17 cellular contexts compared by ENCODE assay signal in the genomic region with DNA sequence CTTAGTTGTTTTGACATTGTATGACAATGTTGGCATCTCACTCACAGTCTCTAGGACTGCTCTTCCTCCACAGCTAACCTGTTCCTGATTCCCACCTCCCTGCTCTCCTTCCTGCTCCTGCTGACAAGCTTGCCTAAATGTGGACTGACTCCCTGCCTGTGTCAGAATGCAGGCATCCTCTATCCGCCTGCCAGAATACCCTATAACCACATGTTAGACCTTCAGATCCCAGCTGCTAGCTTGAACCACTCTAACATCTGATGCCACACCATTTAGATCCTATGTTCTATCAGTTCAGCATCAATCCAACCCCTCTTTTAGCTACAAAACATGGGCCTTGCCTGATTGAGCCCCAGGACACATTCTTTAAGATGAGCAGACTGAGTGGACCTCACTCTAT. TPM values are rescaled to one million over a fixed set of nuclear protein-coding genes. Genes with fewer than 3 reads are reported as not detected.
DNase-seq lines count a peak whose midpoint lies in the region; ATAC-seq and TF ChIP-seq lines count a peak whose summit lies in the region.
"Had no signal": no experiment of that assay in that cellular context is flagged by ENCODE, and none has a peak within 500 bp of the region (broad histone marks: within the 10 kb centered on the region; RNA-seq: fewer than 3 reads in every experiment).

No MANE protein-coding gene starts in this region.

- POLR2A ChIA-PET in WTC11 (lab: Charles Lee), result no interaction called here
- POLR2A ChIA-PET in PC-9 (lab: Charles Lee; ENCODE audit: unreplicated experiment), result no interaction called here

- H3K27ac ChIP-seq in transverse colon (peak overlapping the region; percentile 35 to 77 (median 55)), PC-9 (no peak overlapping the region)

- DNase-seq in WTC11 (ENCODE audit: low spot score) (no peak), fibroblast of peridontal ligament (ENCODE audit: extremely low read depth) (peak; percentile 40), mesothelial cell of epicardium (ENCODE audit: low spot score in 2 of 2, unreplicated experiment in 2 of 2) (no peak), transverse colon (no peak), PC-9 (no peak)
- DNase-seq: activated CD8-positive, alpha-beta T cell treated with anti-CD3 and anti-CD28 coated beads for 36 hours; amygdala; BE2C; DMS 273 treated with DMSO at 0.1 percent for 48 hours; effector memory CD4-positive, alpha-beta T cell; mammary epithelial cell; MG63; occipital lobe had no signal

- H3K36me3 ChIP-seq in transverse colon, result no peaks in the 10 kb centered on the region
- H3K36me3 ChIP-seq in PC-9 (ENCODE audit: low read depth), result no peaks in the 10 kb centered on the region
- H3K36me3 ChIP-seq: BE2C, MG63 had no signal

- CTCF ChIA-PET in WTC11 (lab: Charles Lee) (interaction anchor here (1.0 to 1.4 kb wide), 2 partner anchors 14 to 125 kb away, joined by 3 read pairs; no protein-coding TSS in a partner anchor), PC-9 (lab: Charles Lee) (no interaction called here)

- no TSS peak for BruUV-seq in PC-9 (replicated peaks; lab: Mats Ljungman, UMichigan)

- TF ChIP-seq POLR2A in transverse colon (IDR thresholded peaks at IDR 0.05), result no peak

- no peak for TF ChIP-seq EP300 in transverse colon (IDR thresholded peaks at IDR 0.05; ENCODE audit: low read depth)

- H3F3A ChIP-seq in PC-9 (ENCODE audit: insufficient read depth, low read depth), result no peaks in the 10 kb centered on the region

- H3K4me3 ChIP-seq in transverse colon, result no peak overlapping the region
- no peak overlapping the region for H3K4me3 ChIP-seq in PC-9
- H3K4me3 ChIP-seq: MG63 had no signal

- no peaks in the 10 kb centered on the region for H3K9me3 ChIP-seq in transverse colon
- no peaks in the 10 kb centered on the region for H3K9me3 ChIP-seq in PC-9 (ENCODE audit: insufficient read depth, low read depth)
- H3K9me3 ChIP-seq: BE2C, MG63 had no signal

- H3K9me3 Mint-ChIP-seq in WTC11 (no peaks in the 10 kb centered on the region), mesothelial cell of epicardium (no peaks in the 10 kb centered on the region)
- H3K9me3 Mint-ChIP-seq: activated CD8-positive, alpha-beta T cell treated with anti-CD3 and anti-CD28 coated beads for 36 hours had no signal

- intact Hi-C loops in transverse colon (cut with DNase I; ENCODE audit: low total_unique reads), result no loop called here
- intact Hi-C loops in PC-9 (cut with micrococcal nuclease; ENCODE audit: unreplicated experiment), result no loop called here

- WGBS in transverse colon (ENCODE audit: low coverage in 1 of 2), 2 donors, result 38 to 62% methylated on average over 1 of the region's 1 CpG

- no peaks in the 10 kb centered on the region for H3K27me3 ChIP-seq in transverse colon
- no peaks in the 10 kb centered on the region for H3K27me3 ChIP-seq in PC-9 (ENCODE audit: insufficient read depth, low read depth)
- H3K27me3 ChIP-seq: MG63 had no signal

- no peaks in the 10 kb centered on the region for H4K20me1 ChIP-seq in PC-9 (ENCODE audit: insufficient read depth)

- H3K27me3 Mint-ChIP-seq in WTC11 (ENCODE audit: low read depth), result no peaks in the 10 kb centered on the region
- no peaks in the 10 kb centered on the region for H3K27me3 Mint-ChIP-seq in mesothelial cell of epicardium (ENCODE audit: low read depth)

- H3K4me1 ChIP-seq in transverse colon, result peaks cover 0 to 6% (median 0%) of the 10 kb centered on the region in 4 donors
- H3K4me1 ChIP-seq in PC-9 (replicated peaks; ENCODE audit: insufficient read depth), result no peaks in the 10 kb centered on the region
- H3K4me1 ChIP-seq: BE2C had no signal

- no peak overlapping the region for H3K4me3 Mint-ChIP-seq in WTC11
- no peak overlapping the region for H3K4me3 Mint-ChIP-seq in mesothelial cell of epicardium
- H3K4me3 Mint-ChIP-seq: activated CD8-positive, alpha-beta T cell treated with anti-CD3 and anti-CD28 coated beads for 36 hours had no signal

- H3K4me1 Mint-ChIP-seq in WTC11 (peaks cover 28% of the 10 kb centered on the region), mesothelial cell of epicardium (peaks cover 23% of the 10 kb centered on the region)

- H3K4me2 ChIP-seq in PC-9, result no peak overlapping the region

- peak; percentile 87 for ATAC-seq in WTC11
- no peak for ATAC-seq in HG03342 (IDR thresholded peaks at IDR 0.05; ENCODE audit: unreplicated experiment)
- no peak for ATAC-seq in GM21360 (IDR thresholded peaks at IDR 0.05; ENCODE audit: unreplicated experiment)
- ATAC-seq in HG03378 (IDR thresholded peaks at IDR 0.05; ENCODE audit: unreplicated experiment), result no peak
- ATAC-seq: activated CD8-positive, alpha-beta T cell treated with anti-CD3 and anti-CD28 coated beads for 36 hours had no signal

- TF ChIP-seq CTCF in WTC11 (IDR thresholded peaks at IDR 0.05) (no peak), mesothelial cell of epicardium (IDR thresholded peaks at IDR 0.05; ENCODE audit: unreplicated experiment) (no peak), transverse colon (IDR thresholded peaks at IDR 0.05) (no peak), PC-9 (conservative IDR thresholded peaks at IDR 0.05) (no peak)

- H2AFZ ChIP-seq in PC-9, result no peak overlapping the region

- peak overlapping the region; percentile 43; the same call in 1 of the 2 replicates for H3K27ac Mint-ChIP-seq in WTC11
- H3K27ac Mint-ChIP-seq in mesothelial cell of epicardium, result peak overlapping the region; percentile 39
- H3K27ac Mint-ChIP-seq: activated CD8-positive, alpha-beta T cell treated with anti-CD3 and anti-CD28 coated beads for 36 hours had no signal

- in situ Hi-C loops in transverse colon (cut with MboI; ENCODE audit: low pct_ligation_motif_present in 1 of 4, low pct_unique_long_range_greater_than_20kb in 1 of 4, low sequenced_read_pairs in 3 of 4), result no loop called here

- H3K9me2 ChIP-seq in PC-9 (ENCODE audit: insufficient read depth), result no peaks in the 10 kb centered on the region

- H3K79me2 ChIP-seq in PC-9 (ENCODE audit: low read depth), result no peaks in the 10 kb centered on the region

- H3K36me3 Mint-ChIP-seq in WTC11 (no peaks in the 10 kb centered on the region), mesothelial cell of epicardium (no peaks in the 10 kb centered on the region)

TF ChIP-seq in WTC11, 78 proteins besides CTCF, POLR2A, EP300 and RAD21:
- TF ChIP-seq NFATC4 (CRISPR knock-in tag; IDR thresholded peaks at IDR 0.05) (no peak), ESRRA (CRISPR knock-in tag; IDR thresholded peaks at IDR 0.05; ENCODE audit: borderline replicate concordance) (no peak), KAT7 (CRISPR knock-in tag; IDR thresholded peaks at IDR 0.05; ENCODE audit: borderline replicate concordance) (no peak), GRHL2 (CRISPR knock-in tag; IDR thresholded peaks at IDR 0.05; ENCODE audit: insufficient replicate concordance, severe bottlenecking) (no peak), ZNF219 (CRISPR knock-in tag; IDR thresholded peaks at IDR 0.05; ENCODE audit: borderline replicate concordance) (no peak), OVOL2 (CRISPR knock-in tag; IDR thresholded peaks at IDR 0.05; ENCODE audit: borderline replicate concordance) (no peak), ZNF121 (CRISPR knock-in tag; IDR thresholded peaks at IDR 0.05) (no peak)
TF ChIP-seq in WTC11: peak in this region for 0.

RNA-seq across cellular contexts. Expression of a gene that starts 12.2 kb away (rescaled TPM):
- total RNA-seq in WTC11 (2021), result 2.9 to 5.6 TPM (median 5.1 TPM) in 3 replicates
- 9.7 to 11.3 TPM (median 10.4 TPM) in 3 replicates for total RNA-seq in mesothelial cell of epicardium
- total RNA-seq in transverse colon, result 10 to 100 TPM in 1 of 4 donors, 1 to 10 TPM in 3; 6.0 to 12.3 (median 7.2) TPM
- total RNA-seq in PC-9 (2021), result 0.15 TPM in 1 of 2 replicates, not detected in the other
- total RNA-seq: SK-MEL-5 had no signal
